In genomic region chr9:128683340-128684064, GRCh38 we compare ENCODE assay signal across 8 cellular contexts. TPM values are rescaled to one million over a fixed set of nuclear protein-coding genes. Genes with fewer than 3 reads are reported as not detected.
DNase-seq lines count a peak whose midpoint lies in the region; ATAC-seq and TF ChIP-seq lines count a peak whose summit lies in the region.

No MANE protein-coding gene starts in this region.

- no peaks in the 10 kb centered on the region for H4K20me1 ChIP-seq in neural cell (ENCODE audit: insufficient read depth)

- H3K27me3 ChIP-seq in HUES48 (ENCODE audit: control insufficient read depth, insufficient read depth, low read length) (no peaks in the 10 kb centered on the region), neural cell (ENCODE audit: insufficient read depth, low read depth, low read length) (no peaks in the 10 kb centered on the region)

- peak overlapping the region; percentile 96 for H3K4me3 Mint-ChIP-seq in WTC11

- peak; percentile 79 for ATAC-seq in WTC11

- POLR2A ChIA-PET in WTC11 (lab: Charles Lee), result interaction anchor here (0.5 to 1.7 kb wide), 10 partner anchors 14 to 620 kb away, joined by 3 to 7 read pairs (median 4); partner anchors contain the start of genes PKN3 and ZDHHC12

- H3K4me3 ChIP-seq in HUES48 (ENCODE audit: low read depth, low read length) (peak overlapping the region; percentile 94), fibroblast of mammary gland (ENCODE audit: control insufficient read depth, low read depth, low read length) (peak overlapping the region; percentile 80), neural cell (ENCODE audit: low read length) (peak overlapping the region; percentile 39)

- H2AFZ ChIP-seq in neural cell (ENCODE audit: low read depth, low read length), result no peak overlapping the region

- H3K9me2 ChIP-seq in neural cell (ENCODE audit: insufficient read depth, low read length), result no peaks in the 10 kb centered on the region

- H3K9ac ChIP-seq in HUES48 (ENCODE audit: low read depth, low read length) (peak overlapping the region; percentile 95), neural cell (ENCODE audit: low read length) (no peak overlapping the region)

- no peak for TF ChIP-seq EP300 in neural cell (conservative IDR thresholded peaks at IDR 0.05; ENCODE audit: poor library complexity, severe bottlenecking)

- peaks cover 25% of the 10 kb centered on the region for H3K36me3 Mint-ChIP-seq in WTC11

- no peaks in the 10 kb centered on the region for H3F3A ChIP-seq in neural cell (ENCODE audit: insufficient read depth, low read length, poor library complexity, severe bottlenecking)

- H3K36me3 ChIP-seq in HUES48 (ENCODE audit: control insufficient read depth, insufficient read depth, low read length) (peaks cover 19% of the 10 kb centered on the region), neural cell (ENCODE audit: insufficient read depth, low read length) (no peaks in the 10 kb centered on the region)

- H3K4me1 ChIP-seq in HUES48 (ENCODE audit: control insufficient read depth, insufficient read depth, low read length), result peaks cover 12% of the 10 kb centered on the region; the same call in 1 of the 2 replicates

- H3K27ac Mint-ChIP-seq in WTC11, result peak overlapping the region; percentile 97

- TF ChIP-seq RAD21 in neural cell (conservative IDR thresholded peaks at IDR 0.05), result no peak

- no peaks in the 10 kb centered on the region; the same call in 1 of the 2 replicates for H3K27me3 Mint-ChIP-seq in WTC11 (ENCODE audit: low read depth)

- peaks cover 44% of the 10 kb centered on the region for H3K4me1 Mint-ChIP-seq in WTC11

- H3K4me2 ChIP-seq in neural cell (ENCODE audit: low read length), result no peak overlapping the region

- no peaks in the 10 kb centered on the region for H3K9me3 ChIP-seq in HUES48 (ENCODE audit: control insufficient read depth, insufficient read depth, low read length)
- H3K9me3 ChIP-seq in neural cell (ENCODE audit: low read length), result no peaks in the 10 kb centered on the region

- H3K79me2 ChIP-seq in neural cell (replicated peaks; ENCODE audit: insufficient read depth, low read length), result no peaks in the 10 kb centered on the region

- DNase-seq in DMS79 treated with DMSO at 0.1 percent for 48 hours (lab: John Stamatoyannopoulos, UW), result peak; percentile 35
- DNase-seq in DMS79 (lab: John Stamatoyannopoulos, UW), result no peak
- peak; percentile 91 for DNase-seq in WTC11 (ENCODE audit: low spot score)
- DNase-seq in fibroblast of mammary gland (ENCODE audit: low read depth), result peak; percentile 52
- no peak for DNase-seq in NCI-H1105 (lab: John Stamatoyannopoulos, UW)
- DNase-seq in SHP77 (lab: John Stamatoyannopoulos, UW), result no peak

- TF ChIP-seq CTCF in WTC11 (IDR thresholded peaks at IDR 0.05) (no peak), fibroblast of mammary gland (conservative IDR thresholded peaks at IDR 0.05; ENCODE audit: control insufficient read depth, insufficient read depth, low read depth, low read length) (no peak), neural cell (IDR thresholded peaks at IDR 0.05; ENCODE audit: poor library complexity, severe bottlenecking) (no peak)

- CTCF ChIA-PET in WTC11 (lab: Charles Lee), result interaction anchor here (0.7 to 3.4 kb wide), 7 partner anchors 9 to 283 kb away, joined by 3 to 19 read pairs (median 6); partner anchors contain the start of genes CERCAM, ENDOG and PKN3

- peaks cover 8% of the 10 kb centered on the region for H3K9me3 Mint-ChIP-seq in WTC11

- H3K27ac ChIP-seq in HUES48 (ENCODE audit: low read depth, low read length) (peak overlapping the region; percentile 97), neural cell (ENCODE audit: low read length) (no peak overlapping the region)

TF ChIP-seq in WTC11, 78 proteins besides CTCF, POLR2A, EP300 and RAD21 (continues in another document):
- TF ChIP-seq ZNF532 (CRISPR knock-in tag; IDR thresholded peaks at IDR 0.05; ENCODE audit: borderline replicate concordance) (no peak), NFATC4 (CRISPR knock-in tag; IDR thresholded peaks at IDR 0.05) (peak; percentile 32; the same call in 1 of the 2 replicates)

TF ChIP-seq in neural cell, 6 proteins besides CTCF, POLR2A, EP300 and RAD21:
- TF ChIP-seq POLR2AphosphoS5 (IDR thresholded peaks at IDR 0.05) (no peak), MXI1 (conservative IDR thresholded peaks at IDR 0.05; ENCODE audit: poor library complexity, severe bottlenecking) (no peak), SMC3 (conservative IDR thresholded peaks at IDR 0.05; ENCODE audit: poor library complexity) (no peak), TAF1 (IDR thresholded peaks at IDR 0.05; ENCODE audit: low read depth) (no peak), REST (IDR thresholded peaks at IDR 0.05; ENCODE audit: borderline replicate concordance) (no peak), EZH2 (IDR thresholded peaks at IDR 0.05; ENCODE audit: borderline replicate concordance, insufficient read depth, low read length, poor library complexity, severe bottlenecking) (no peak)
TF ChIP-seq in neural cell: peak in this region for 0.

RNA-seq across cellular contexts. Expression of gene SET, which starts 5.5 kb away (rescaled TPM):
- 1,083 to 1,129 TPM (median 1,086 TPM) in 3 replicates for total RNA-seq in WTC11 (2021)
- 549 and 855 TPM in 2 replicates for polyA plus RNA-seq in neural cell
- 541 and 626 TPM in 2 replicates for polyA minus RNA-seq in neural cell

RNA-seq across cellular contexts. Expression of gene PKN3, which starts 18.8 kb away (rescaled TPM):
- total RNA-seq in WTC11 (2021), result 24.1 to 28.9 TPM (median 27.5 TPM) in 3 replicates
- polyA plus RNA-seq in neural cell, result 0.06 and 1.4 TPM in 2 replicates
- polyA minus RNA-seq in neural cell, result 0.12 TPM in 1 of 2 replicates, not detected in the other

RNA-seq across cellular contexts. Expression of gene DYNC2I2, which starts 26.9 kb away (rescaled TPM):
- total RNA-seq in WTC11 (2021), result 57.5 to 71.1 TPM (median 64.5 TPM) in 3 replicates
- 82.5 and 86.6 TPM in 2 replicates for polyA plus RNA-seq in neural cell
- polyA minus RNA-seq in neural cell, result 44.9 and 48.7 TPM in 2 replicates

RNA-seq across cellular contexts. Expression of gene ZDHHC12, which starts 40.4 kb away (rescaled TPM):
- 39.7 to 46.3 TPM (median 45.2 TPM) in 3 replicates for total RNA-seq in WTC11 (2021)
- polyA plus RNA-seq in neural cell, result 0.09 TPM in 1 of 2 replicates, not detected in the other
- 1.5 TPM in 1 of 2 replicates, not detected in the other for polyA minus RNA-seq in neural cell

Comparison
In these comparisons a context has a peak if more than half of its experiments do, and no peak if none do; other contexts are left out.
1. DNase-seq: peak in DMS79 treated with DMSO at 0.1 percent for 48 hours (single experiment), WTC11 (single experiment) and fibroblast of mammary gland (single experiment); none in DMS79 (single experiment), NCI-H1105 (single experiment) and SHP77 (0 of 2).
2. H3K4me3 ChIP-seq: peak in every context shown above with its lines; median percentile 94 in HUES48; 80 in fibroblast of mammary gland; 39 in neural cell.